8 cellular contexts compared by ENCODE assay signal in genomic region chr2:43222472-43223146, GRCh38. TPM values are rescaled to one million over a fixed set of nuclear protein-coding genes. Genes with fewer than 3 reads are reported as not detected.
DNase-seq lines count a peak whose midpoint lies in the region; ATAC-seq and TF ChIP-seq lines count a peak whose summit lies in the region.

No MANE protein-coding gene starts in this region.

- H3K9me3 Mint-ChIP-seq in WTC11, result no peaks in the 10 kb centered on the region

- no peaks in the 10 kb centered on the region for H3K27me3 ChIP-seq in HL-60 (ENCODE audit: insufficient read depth, poor library complexity, severe bottlenecking)

- peak overlapping the region; percentile 72 for H3K4me3 ChIP-seq in HL-60 (replicated peaks; ENCODE audit: insufficient read depth, low read length)
- peak overlapping the region; percentile 59 to 97 (median 90) for H3K4me3 ChIP-seq in skin epidermis

- H3K27ac ChIP-seq in HL-60 (replicated peaks) (peak overlapping the region; percentile 99), skin epidermis (peak overlapping the region; percentile 82 to 100 (median 98))

- DNase-seq in HL-60 (ENCODE audit: low read depth in 1 of 2, low spot score in 1 of 2) (no peak), WTC11 (ENCODE audit: low spot score) (no peak), foreskin melanocyte (peak; percentile 15), AG20443 (ENCODE audit: low spot score) (no peak), iPS-NIHi7 (ENCODE audit: extremely low spot score) (no peak), NCI-H774 (lab: John Stamatoyannopoulos, UW) (no peak)

- peaks cover 15% of the 10 kb centered on the region for H3K36me3 Mint-ChIP-seq in WTC11

- peak overlapping the region; percentile 99 for H3K27ac Mint-ChIP-seq in WTC11

- TF ChIP-seq CTCF in HL-60 (IDR thresholded peaks at IDR 0.05; ENCODE audit: insufficient read depth, low read length), result no peak
- no peak for TF ChIP-seq CTCF in WTC11 (IDR thresholded peaks at IDR 0.05)

- POLR2A ChIA-PET in WTC11 (lab: Charles Lee), result interaction anchor here (0.6 to 1.3 kb wide), 3 partner anchors 43 to 136 kb away, joined by 4 to 10 read pairs (median 5); no protein-coding TSS in a partner anchor

- H3K4me3 Mint-ChIP-seq in WTC11, result peak overlapping the region; percentile 74

- ATAC-seq in WTC11, result no peak
- no peak for ATAC-seq in HG02763 (IDR thresholded peaks at IDR 0.05; ENCODE audit: unreplicated experiment)

- H3K4me1 Mint-ChIP-seq in WTC11, result peaks cover 54% of the 10 kb centered on the region

- H3K27me3 Mint-ChIP-seq in WTC11 (ENCODE audit: low read depth), result no peaks in the 10 kb centered on the region

- CTCF ChIA-PET in WTC11 (lab: Charles Lee), result interaction anchor here (0.5 to 3.3 kb wide), 19 partner anchors 9 to 394 kb away, joined by 3 to 16 read pairs (median 5); no protein-coding TSS in a partner anchor

TF ChIP-seq in WTC11, 78 proteins besides CTCF, POLR2A, EP300 and RAD21:
- TF ChIP-seq RORB (CRISPR knock-in tag; IDR thresholded peaks at IDR 0.05) (no peak), JUN (CRISPR knock-in tag; IDR thresholded peaks at IDR 0.05) (no peak), ZNF121 (CRISPR knock-in tag; IDR thresholded peaks at IDR 0.05) (no peak), ZNF396 (CRISPR knock-in tag; IDR thresholded peaks at IDR 0.05; ENCODE audit: borderline replicate concordance) (no peak), ZNF317 (CRISPR knock-in tag; IDR thresholded peaks at IDR 0.05; ENCODE audit: borderline replicate concordance, low read depth) (no peak), ATF3 (CRISPR knock-in tag; conservative IDR thresholded peaks at IDR 0.05) (no peak), OVOL2 (CRISPR knock-in tag; IDR thresholded peaks at IDR 0.05; ENCODE audit: borderline replicate concordance) (no peak), MAX (CRISPR knock-in tag; IDR thresholded peaks at IDR 0.05) (no peak), GABPB1 (CRISPR knock-in tag; IDR thresholded peaks at IDR 0.05) (no peak), ZBTB21 (CRISPR knock-in tag; IDR thresholded peaks at IDR 0.05; ENCODE audit: borderline replicate concordance) (no peak), TP53 (CRISPR knock-in tag; IDR thresholded peaks at IDR 0.05) (no peak), AFF4 (CRISPR knock-in tag; IDR thresholded peaks at IDR 0.05; ENCODE audit: borderline replicate concordance) (no peak), IRF2 (CRISPR knock-in tag; IDR thresholded peaks at IDR 0.05; ENCODE audit: borderline replicate concordance, low read depth) (no peak), CREB1 (CRISPR knock-in tag; IDR thresholded peaks at IDR 0.05) (no peak)

RNA-seq across cellular contexts. Expression of gene ZFP36L2, which starts 3.8 kb away (rescaled TPM):
- total RNA-seq in WTC11 (2021), result 50.4 to 63.4 TPM (median 61.6 TPM) in 3 replicates
